17 cellular contexts compared by ENCODE assay signal in genomic region chr5:44603496-44604272, GRCh38.
DNase-seq lines count a peak whose midpoint lies in the region; ATAC-seq and TF ChIP-seq lines count a peak whose summit lies in the region.
"Had no signal": no experiment of that assay in that cellular context is flagged by ENCODE, and none has a peak within 500 bp of the region (broad histone marks: within the 10 kb centered on the region; RNA-seq: fewer than 3 reads in every experiment).

No MANE protein-coding gene starts in this region.

- H3K9ac ChIP-seq in Karpas-422 (ENCODE audit: low read length), result no peak overlapping the region
- H3K9ac ChIP-seq in neural progenitor cell, result no peak overlapping the region

- H3K9me3 ChIP-seq in Karpas-422 (ENCODE audit: low read length) (no peaks in the 10 kb centered on the region), WERI-Rb-1 (ENCODE audit: severe bottlenecking) (no peaks in the 10 kb centered on the region), neural progenitor cell (ENCODE audit: low read depth) (no peaks in the 10 kb centered on the region)
- H3K9me3 ChIP-seq: thoracic aorta had no signal

- peaks cover 2% of the 10 kb centered on the region for H3K9me3 Mint-ChIP-seq in neural progenitor cell
- H3K9me3 Mint-ChIP-seq in stimulated activated naive CD8-positive, alpha-beta T cell treated with anti-CD3 and anti-CD28 coated beads, Interleukin-15, amount 100 ng/mL, for 72 hours, result peaks cover 7 to 12% of the 10 kb centered on the region in 2 donors
- H3K9me3 Mint-ChIP-seq in activated T-helper 1 cell treated with anti-CD3 and anti-CD28 coated beads, Interleukin-12 subunit alpha, Interleukin-12 subunit beta, Interleukin-2, Interleukin-4 antibody, amounts not matched to agents 30 ng/mL and 10 ng/mL and 1 ng/mL, durations not matched to agents 14 hours and 24 hours and 36 hours, result peaks cover 11% of the 10 kb centered on the region

- H3K36me3 Mint-ChIP-seq in neural progenitor cell, result no peaks in the 10 kb centered on the region
- no peaks in the 10 kb centered on the region for H3K36me3 Mint-ChIP-seq in activated T-helper 1 cell treated with anti-CD3 and anti-CD28 coated beads, Interleukin-12 subunit alpha, Interleukin-12 subunit beta, Interleukin-2, Interleukin-4 antibody, amounts not matched to agents 30 ng/mL and 10 ng/mL and 1 ng/mL, durations not matched to agents 14 hours and 24 hours and 36 hours (ENCODE audit: low read depth)
- H3K36me3 Mint-ChIP-seq: activated naive CD4-positive, alpha-beta T cell treated with anti-CD3 and anti-CD28 coated beads, Interleukin-2, amount 50 U/mL, for 24 hours had no signal

- H3K4me3 Mint-ChIP-seq in neural progenitor cell, result no peak overlapping the region
- no peak overlapping the region for H3K4me3 Mint-ChIP-seq in stimulated activated naive CD8-positive, alpha-beta T cell treated with anti-CD3 and anti-CD28 coated beads, Interleukin-15, amount 100 ng/mL, for 72 hours
- no peak overlapping the region for H3K4me3 Mint-ChIP-seq in activated T-helper 1 cell treated with anti-CD3 and anti-CD28 coated beads, Interleukin-12 subunit alpha, Interleukin-12 subunit beta, Interleukin-2, Interleukin-4 antibody, amounts not matched to agents 30 ng/mL and 10 ng/mL and 1 ng/mL, durations not matched to agents 14 hours and 24 hours and 36 hours
- H3K4me3 Mint-ChIP-seq: activated naive CD4-positive, alpha-beta T cell treated with anti-CD3 and anti-CD28 coated beads, Interleukin-2, amount 50 U/mL, for 24 hours had no signal

- H3K27me3 ChIP-seq in Karpas-422 (ENCODE audit: low read length) (no peaks in the 10 kb centered on the region), WERI-Rb-1 (ENCODE audit: insufficient read depth, low read depth, severe bottlenecking) (no peaks in the 10 kb centered on the region), neural progenitor cell (no peaks in the 10 kb centered on the region)

- no peak for ATAC-seq in stimulated activated naive CD8-positive, alpha-beta T cell treated with anti-CD3 and anti-CD28 coated beads, Interleukin-15, amount 100 ng/mL, for 72 hours
- ATAC-seq: HepG2, left colon had no signal

- TF ChIP-seq CTCF in WERI-Rb-1 (IDR thresholded peaks at IDR 0.05; ENCODE audit: low read depth, low read length) (peak; percentile 32; the same call in 1 of the 2 replicates), neural progenitor cell (IDR thresholded peaks at IDR 0.05) (peak; percentile 54)

- H3K79me2 ChIP-seq in Karpas-422 (ENCODE audit: low read length), result no peaks in the 10 kb centered on the region
- no peaks in the 10 kb centered on the region for H3K79me2 ChIP-seq in neural progenitor cell (ENCODE audit: low read depth)

- H3K4me2 ChIP-seq in Karpas-422 (ENCODE audit: low read depth, low read length, poor library complexity, severe bottlenecking) (no peak overlapping the region), neural progenitor cell (no peak overlapping the region)

- H3K4me1 Mint-ChIP-seq in neural progenitor cell, result no peaks in the 10 kb centered on the region
- H3K4me1 Mint-ChIP-seq in stimulated activated naive CD8-positive, alpha-beta T cell treated with anti-CD3 and anti-CD28 coated beads, Interleukin-15, amount 100 ng/mL, for 72 hours, result no peaks in the 10 kb centered on the region
- no peaks in the 10 kb centered on the region for H3K4me1 Mint-ChIP-seq in activated T-helper 1 cell treated with anti-CD3 and anti-CD28 coated beads, Interleukin-12 subunit alpha, Interleukin-12 subunit beta, Interleukin-2, Interleukin-4 antibody, amounts not matched to agents 30 ng/mL and 10 ng/mL and 1 ng/mL, durations not matched to agents 14 hours and 24 hours and 36 hours (ENCODE audit: low read depth)
- H3K4me1 Mint-ChIP-seq: activated naive CD4-positive, alpha-beta T cell treated with anti-CD3 and anti-CD28 coated beads, Interleukin-2, amount 50 U/mL, for 24 hours had no signal

- H3K27ac Mint-ChIP-seq in neural progenitor cell, result no peak overlapping the region
- H3K27ac Mint-ChIP-seq in stimulated activated naive CD8-positive, alpha-beta T cell treated with anti-CD3 and anti-CD28 coated beads, Interleukin-15, amount 100 ng/mL, for 72 hours, result no peak overlapping the region
- H3K27ac Mint-ChIP-seq in activated T-helper 1 cell treated with anti-CD3 and anti-CD28 coated beads, Interleukin-12 subunit alpha, Interleukin-12 subunit beta, Interleukin-2, Interleukin-4 antibody, amounts not matched to agents 30 ng/mL and 10 ng/mL and 1 ng/mL, durations not matched to agents 14 hours and 24 hours and 36 hours, result no peak overlapping the region
- H3K27ac Mint-ChIP-seq: activated naive CD4-positive, alpha-beta T cell treated with anti-CD3 and anti-CD28 coated beads, Interleukin-2, amount 50 U/mL, for 24 hours had no signal

- intact Hi-C loops in activated T-helper 1 cell treated with anti-CD3 and anti-CD28 coated beads, Interleukin-12 subunit alpha, Interleukin-12 subunit beta, Interleukin-2, Interleukin-4 antibody, amounts not matched to agents 30 ng/mL and 10 ng/mL and 1 ng/mL, durations not matched to agents 14 hours and 24 hours and 36 hours (cut with micrococcal nuclease), result no loop called here

- H3K4me1 ChIP-seq in Karpas-422 (ENCODE audit: low read length) (no peaks in the 10 kb centered on the region), neural progenitor cell (no peaks in the 10 kb centered on the region)

- peak; percentile 20 to 25 for DNase-seq in SHP77 (lab: John Stamatoyannopoulos, UW)
- no peak for DNase-seq in SHP77 treated with DMSO at 0.1 percent for 48 hours (lab: John Stamatoyannopoulos, UW)
- peak; percentile 52 for DNase-seq in Karpas-422
- peak; percentile 15 for DNase-seq in WERI-Rb-1
- peak; percentile 30 for DNase-seq in neural progenitor cell (ENCODE audit: low spot score)
- DNase-seq in stimulated activated naive CD8-positive, alpha-beta T cell treated with anti-CD3 and anti-CD28 coated beads, Interleukin-15, amount 100 ng/mL, for 72 hours, result no peak
- DNase-seq in NCI-H510A treated with DMSO at 0.1 percent for 48 hours (lab: John Stamatoyannopoulos, UW), result no peak
- DNase-seq in activated T-helper 1 cell treated with anti-CD3 and anti-CD28 coated beads, Interleukin-12 subunit alpha, Interleukin-12 subunit beta, Interleukin-2, Interleukin-4 antibody, amounts not matched to agents 30 ng/mL and 10 ng/mL and 1 ng/mL, durations not matched to agents 14 hours and 24 hours and 36 hours (ENCODE audit: low spot score), result no peak
- DNase-seq: activated CD8-positive, alpha-beta memory T cell treated with anti-CD3 and anti-CD28 coated beads, Interleukin-2, amount 50 U/mL, for 4 hours; Calu3; caudate nucleus; left colon; NCI-H1417 treated with DMSO at 0.1 percent for 48 hours; NCI-H524 had no signal

- H3F3A ChIP-seq in neural progenitor cell (ENCODE audit: low read depth), result no peaks in the 10 kb centered on the region

- H4K20me1 ChIP-seq in Karpas-422 (ENCODE audit: insufficient read depth, low read depth, low read length) (no peaks in the 10 kb centered on the region), neural progenitor cell (ENCODE audit: low read depth) (no peaks in the 10 kb centered on the region)

- H3K27ac ChIP-seq in Karpas-422 (ENCODE audit: low read length) (no peak overlapping the region), WERI-Rb-1 (no peak overlapping the region), neural progenitor cell (no peak overlapping the region)
- H3K27ac ChIP-seq: thoracic aorta had no signal

- no peaks in the 10 kb centered on the region for H3K36me3 ChIP-seq in Karpas-422 (ENCODE audit: insufficient read depth, low read length)
- H3K36me3 ChIP-seq in WERI-Rb-1, result no peaks in the 10 kb centered on the region
- no peaks in the 10 kb centered on the region for H3K36me3 ChIP-seq in neural progenitor cell
- H3K36me3 ChIP-seq: thoracic aorta had no signal

- H2AFZ ChIP-seq in Karpas-422 (ENCODE audit: low read length) (no peak overlapping the region), neural progenitor cell (replicated peaks) (peak overlapping the region; percentile 54)

- H3K4me3 ChIP-seq in Karpas-422 (ENCODE audit: low read length), result no peak overlapping the region
- no peak overlapping the region for H3K4me3 ChIP-seq in WERI-Rb-1 (ENCODE audit: low read depth, low read length)
- H3K4me3 ChIP-seq in neural progenitor cell, result no peak overlapping the region
- H3K4me3 ChIP-seq: thoracic aorta had no signal

- H3K9me2 ChIP-seq in Karpas-422 (replicated peaks; ENCODE audit: insufficient read depth, low read length), result no peaks in the 10 kb centered on the region; the same call in 1 of the 2 replicates

- H3K27me3 Mint-ChIP-seq in neural progenitor cell (ENCODE audit: insufficient read depth, low read depth), result no peaks in the 10 kb centered on the region
- H3K27me3 Mint-ChIP-seq in stimulated activated naive CD8-positive, alpha-beta T cell treated with anti-CD3 and anti-CD28 coated beads, Interleukin-15, amount 100 ng/mL, for 72 hours, result no peaks in the 10 kb centered on the region
- no peaks in the 10 kb centered on the region for H3K27me3 Mint-ChIP-seq in activated T-helper 1 cell treated with anti-CD3 and anti-CD28 coated beads, Interleukin-12 subunit alpha, Interleukin-12 subunit beta, Interleukin-2, Interleukin-4 antibody, amounts not matched to agents 30 ng/mL and 10 ng/mL and 1 ng/mL, durations not matched to agents 14 hours and 24 hours and 36 hours (ENCODE audit: insufficient read depth)
- H3K27me3 Mint-ChIP-seq: activated naive CD4-positive, alpha-beta T cell treated with anti-CD3 and anti-CD28 coated beads, Interleukin-2, amount 50 U/mL, for 24 hours had no signal

Comparison
In these comparisons a context has a peak if more than half of its experiments do, and no peak if none do; other contexts are left out.
1. DNase-seq: peak in SHP77 (2 of 2), Karpas-422 (single experiment), WERI-Rb-1 (single experiment) and neural progenitor cell (single experiment); none in SHP77 treated with DMSO at 0.1 percent for 48 hours (single experiment), stimulated activated naive CD8-positive, alpha-beta T cell treated with anti-CD3 and anti-CD28 coated beads, Interleukin-15, amount 100 ng/mL, for 72 hours (0 of 2), NCI-H510A treated with DMSO at 0.1 percent for 48 hours (single experiment) and activated T-helper 1 cell treated with anti-CD3 and anti-CD28 coated beads, Interleukin-12 subunit alpha, Interleukin-12 subunit beta, Interleukin-2, Interleukin-4 antibody, amounts not matched to agents 30 ng/mL and 10 ng/mL and 1 ng/mL, durations not matched to agents 14 hours and 24 hours and 36 hours (single experiment).